1 cellular context compared by ENCODE assay signal in the genomic region with DNA sequence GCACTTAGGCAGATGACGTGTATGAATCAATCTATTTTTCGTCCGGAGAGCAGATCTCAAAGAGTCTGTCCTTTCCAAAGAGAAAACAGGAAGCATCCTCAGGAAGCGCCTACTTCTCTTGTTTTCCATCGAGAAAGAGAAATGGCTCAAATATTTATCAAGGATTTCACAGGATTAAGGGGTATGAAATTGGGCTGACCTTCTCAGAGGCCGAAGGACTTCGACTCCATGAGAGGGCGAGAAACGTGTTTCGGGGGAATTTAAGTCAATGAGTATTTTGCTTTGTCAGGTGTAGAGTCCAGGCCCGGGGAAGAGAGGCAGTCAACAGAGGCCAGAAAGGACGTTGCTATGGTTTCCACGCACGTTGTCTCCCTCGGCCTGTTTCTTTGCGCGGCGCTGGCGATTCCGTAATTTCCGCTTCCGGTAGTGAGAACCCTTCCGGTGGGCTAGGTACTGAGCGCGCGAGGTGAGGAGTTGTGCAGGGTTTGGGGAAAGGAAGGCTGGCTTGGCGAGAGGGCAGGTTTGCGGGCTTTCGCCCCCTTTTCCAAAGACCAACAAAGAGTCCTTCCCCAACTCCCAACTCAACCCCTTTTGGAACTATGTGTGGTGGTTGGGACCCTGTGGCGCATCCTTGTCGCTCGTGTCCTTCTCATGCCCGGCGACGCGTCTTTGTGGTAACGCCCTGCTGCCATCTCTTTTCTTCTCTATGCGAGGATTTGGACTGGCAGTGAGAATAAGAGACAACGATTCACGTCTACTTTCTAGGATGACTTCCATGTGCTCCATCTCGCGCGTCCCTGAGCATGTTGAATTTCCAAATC.
TF ChIP-seq lines count a peak whose summit lies in the region.

A gene (plus strand): TSS at position 429 of the 821 bp plus-strand sequence. CDS start 506 bp downstream, outside the sequence.

TF ChIP-seq in K562, 482 proteins besides CTCF, POLR2A, EP300 and RAD21 (continued from another document and continues in another):
- TF ChIP-seq, protein P1, sequence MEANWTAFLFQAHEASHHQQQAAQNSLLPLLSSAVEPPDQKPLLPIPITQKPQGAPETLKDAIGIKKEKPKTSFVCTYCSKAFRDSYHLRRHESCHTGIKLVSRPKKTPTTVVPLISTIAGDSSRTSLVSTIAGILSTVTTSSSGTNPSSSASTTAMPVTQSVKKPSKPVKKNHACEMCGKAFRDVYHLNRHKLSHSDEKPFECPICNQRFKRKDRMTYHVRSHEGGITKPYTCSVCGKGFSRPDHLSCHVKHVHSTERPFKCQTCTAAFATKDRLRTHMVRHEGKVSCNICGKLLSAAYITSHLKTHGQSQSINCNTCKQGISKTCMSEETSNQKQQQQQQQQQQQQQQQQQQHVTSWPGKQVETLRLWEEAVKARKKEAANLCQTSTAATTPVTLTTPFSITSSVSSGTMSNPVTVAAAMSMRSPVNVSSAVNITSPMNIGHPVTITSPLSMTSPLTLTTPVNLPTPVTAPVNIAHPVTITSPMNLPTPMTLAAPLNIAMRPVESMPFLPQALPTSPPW (CRISPR knock-in tag; IDR thresholded peaks at IDR 0.05): 0 out of 2 replicates have a peak, but pooled peaks have one; percentile 7
- no peak for TF ChIP-seq PPARD (CRISPR knock-in tag; IDR thresholded peaks at IDR 0.05)
- no peak for TF ChIP-seq NCOA6 (IDR thresholded peaks at IDR 0.05)
- no peak for TF ChIP-seq IRF2 (CRISPR knock-in tag; IDR thresholded peaks at IDR 0.05)
- no peak for TF ChIP-seq HOXB6 (CRISPR knock-in tag; IDR thresholded peaks at IDR 0.05; ENCODE audit: borderline replicate concordance)
- peak; percentile 92 for TF ChIP-seq ZNF316 (IDR thresholded peaks at IDR 0.05)
- TF ChIP-seq HLTF (IDR thresholded peaks at IDR 0.05): no peak
- TF ChIP-seq, protein P2, sequence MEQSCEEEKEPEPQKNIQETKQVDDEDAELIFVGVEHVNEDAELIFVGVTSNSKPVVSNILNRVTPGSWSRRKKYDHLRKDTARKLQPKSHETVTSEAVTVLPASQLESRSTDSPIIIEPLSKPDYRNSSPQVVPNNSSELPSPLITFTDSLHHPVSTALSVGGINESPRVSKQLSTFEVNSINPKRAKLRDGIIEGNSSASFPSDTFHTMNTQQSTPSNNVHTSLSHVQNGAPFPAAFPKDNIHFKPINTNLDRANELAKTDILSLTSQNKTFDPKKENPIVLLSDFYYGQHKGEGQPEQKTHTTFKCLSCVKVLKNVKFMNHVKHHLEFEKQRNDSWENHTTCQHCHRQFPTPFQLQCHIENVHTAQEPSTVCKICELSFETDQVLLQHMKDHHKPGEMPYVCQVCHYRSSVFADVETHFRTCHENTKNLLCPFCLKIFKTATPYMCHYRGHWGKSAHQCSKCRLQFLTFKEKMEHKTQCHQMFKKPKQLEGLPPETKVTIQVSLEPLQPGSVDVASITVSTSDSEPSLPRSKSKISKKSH (CRISPR knock-in tag; IDR thresholded peaks at IDR 0.05): no peak
- no peak for TF ChIP-seq PRPF4 (IDR thresholded peaks at IDR 0.05; ENCODE audit: insufficient read depth, low read depth, low read length, poor library complexity, severe bottlenecking)
- TF ChIP-seq FOXA1 (IDR thresholded peaks at IDR 0.05; ENCODE audit: borderline replicate concordance): no peak
- TF ChIP-seq NCOA4 (IDR thresholded peaks at IDR 0.05; ENCODE audit: partially characterized antibody): no peak
- peak; percentile 93 for TF ChIP-seq PHF20 (IDR thresholded peaks at IDR 0.05; ENCODE audit: partially characterized antibody)
- TF ChIP-seq SIX5 (IDR thresholded peaks at IDR 0.05; ENCODE audit: borderline replicate concordance in 1 of 2, insufficient read depth in 1 of 2, low read depth in 1 of 2, low read length in 2 of 2): no peak
- TF ChIP-seq HDAC6 (IDR thresholded peaks at IDR 0.05; ENCODE audit: low read depth, low read length): no peak
- no peak for TF ChIP-seq ZNF561 (CRISPR knock-in tag; conservative IDR thresholded peaks at IDR 0.05)
- TF ChIP-seq ZNF134 (CRISPR knock-in tag; conservative IDR thresholded peaks at IDR 0.05): peak; percentile 72
- TF ChIP-seq MYC (IDR thresholded peaks at IDR 0.05; ENCODE audit: low read depth, low read length): peak; percentile 97
- TF ChIP-seq MYC (CRISPR knock-in tag; IDR thresholded peaks at IDR 0.05; ENCODE audit: borderline replicate concordance, low read depth): peak; percentile 83; the same call in 1 of the 2 replicates
- no peak; the same call in 1 of the 2 replicates for TF ChIP-seq HDAC2 (IDR thresholded peaks at IDR 0.05)
- no peak for TF ChIP-seq NUFIP1 (IDR thresholded peaks at IDR 0.05; ENCODE audit: partially characterized antibody)
- TF ChIP-seq ZKSCAN1 (IDR thresholded peaks at IDR 0.05; ENCODE audit: low read depth, low read length): 0 out of 2 replicates have a peak, but pooled peaks have one; percentile 9
- no peak for TF ChIP-seq NCOR1 (IDR thresholded peaks at IDR 0.05)
- no peak for TF ChIP-seq ZNF436 (CRISPR knock-in tag; IDR thresholded peaks at IDR 0.05)
- no peak; the same call in 1 of the 2 replicates for TF ChIP-seq ZC3H4 (CRISPR knock-in tag; IDR thresholded peaks at IDR 0.05; ENCODE audit: borderline replicate concordance)
- TF ChIP-seq, protein P3, sequence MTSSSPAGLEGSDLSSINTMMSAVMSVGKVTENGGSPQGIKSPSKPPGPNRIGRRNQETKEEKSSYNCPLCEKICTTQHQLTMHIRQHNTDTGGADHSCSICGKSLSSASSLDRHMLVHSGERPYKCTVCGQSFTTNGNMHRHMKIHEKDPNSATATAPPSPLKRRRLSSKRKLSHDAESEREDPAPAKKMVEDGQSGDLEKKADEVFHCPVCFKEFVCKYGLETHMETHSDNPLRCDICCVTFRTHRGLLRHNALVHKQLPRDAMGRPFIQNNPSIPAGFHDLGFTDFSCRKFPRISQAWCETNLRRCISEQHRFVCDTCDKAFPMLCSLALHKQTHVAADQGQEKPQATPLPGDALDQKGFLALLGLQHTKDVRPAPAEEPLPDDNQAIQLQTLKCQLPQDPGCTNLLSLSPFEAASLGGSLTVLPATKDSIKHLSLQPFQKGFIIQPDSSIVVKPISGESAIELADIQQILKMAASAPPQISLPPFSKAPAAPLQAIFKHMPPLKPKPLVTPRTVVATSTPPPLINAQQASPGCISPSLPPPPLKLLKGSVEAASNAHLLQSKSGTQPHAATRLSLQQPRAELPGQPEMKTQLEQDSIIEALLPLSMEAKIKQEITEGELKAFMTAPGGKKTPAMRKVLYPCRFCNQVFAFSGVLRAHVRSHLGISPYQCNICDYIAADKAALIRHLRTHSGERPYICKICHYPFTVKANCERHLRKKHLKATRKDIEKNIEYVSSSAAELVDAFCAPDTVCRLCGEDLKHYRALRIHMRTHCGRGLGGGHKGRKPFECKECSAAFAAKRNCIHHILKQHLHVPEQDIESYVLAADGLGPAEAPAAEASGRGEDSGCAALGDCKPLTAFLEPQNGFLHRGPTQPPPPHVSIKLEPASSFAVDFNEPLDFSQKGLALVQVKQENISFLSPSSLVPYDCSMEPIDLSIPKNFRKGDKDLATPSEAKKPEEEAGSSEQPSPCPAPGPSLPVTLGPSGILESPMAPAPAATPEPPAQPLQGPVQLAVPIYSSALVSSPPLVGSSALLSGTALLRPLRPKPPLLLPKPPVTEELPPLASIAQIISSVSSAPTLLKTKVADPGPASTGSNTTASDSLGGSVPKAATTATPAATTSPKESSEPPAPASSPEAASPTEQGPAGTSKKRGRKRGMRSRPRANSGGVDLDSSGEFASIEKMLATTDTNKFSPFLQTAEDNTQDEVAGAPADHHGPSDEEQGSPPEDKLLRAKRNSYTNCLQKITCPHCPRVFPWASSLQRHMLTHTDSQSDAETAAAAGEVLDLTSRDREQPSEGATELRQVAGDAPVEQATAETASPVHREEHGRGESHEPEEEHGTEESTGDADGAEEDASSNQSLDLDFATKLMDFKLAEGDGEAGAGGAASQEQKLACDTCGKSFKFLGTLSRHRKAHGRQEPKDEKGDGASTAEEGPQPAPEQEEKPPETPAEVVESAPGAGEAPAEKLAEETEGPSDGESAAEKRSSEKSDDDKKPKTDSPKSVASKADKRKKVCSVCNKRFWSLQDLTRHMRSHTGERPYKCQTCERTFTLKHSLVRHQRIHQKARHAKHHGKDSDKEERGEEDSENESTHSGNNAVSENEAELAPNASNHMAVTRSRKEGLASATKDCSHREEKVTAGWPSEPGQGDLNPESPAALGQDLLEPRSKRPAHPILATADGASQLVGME (CRISPR knock-in tag; IDR thresholded peaks at IDR 0.05): no peak
- TF ChIP-seq NFIX (CRISPR knock-in tag; IDR thresholded peaks at IDR 0.05; ENCODE audit: low read depth): no peak
- no peak for TF ChIP-seq RBM25 (IDR thresholded peaks at IDR 0.05; ENCODE audit: low read depth, low read length, severe bottlenecking)
- 0 out of 2 replicates have a peak, but pooled peaks have one; percentile 81 for TF ChIP-seq ZBED1 (IDR thresholded peaks at IDR 0.05)
- TF ChIP-seq, protein P4, sequence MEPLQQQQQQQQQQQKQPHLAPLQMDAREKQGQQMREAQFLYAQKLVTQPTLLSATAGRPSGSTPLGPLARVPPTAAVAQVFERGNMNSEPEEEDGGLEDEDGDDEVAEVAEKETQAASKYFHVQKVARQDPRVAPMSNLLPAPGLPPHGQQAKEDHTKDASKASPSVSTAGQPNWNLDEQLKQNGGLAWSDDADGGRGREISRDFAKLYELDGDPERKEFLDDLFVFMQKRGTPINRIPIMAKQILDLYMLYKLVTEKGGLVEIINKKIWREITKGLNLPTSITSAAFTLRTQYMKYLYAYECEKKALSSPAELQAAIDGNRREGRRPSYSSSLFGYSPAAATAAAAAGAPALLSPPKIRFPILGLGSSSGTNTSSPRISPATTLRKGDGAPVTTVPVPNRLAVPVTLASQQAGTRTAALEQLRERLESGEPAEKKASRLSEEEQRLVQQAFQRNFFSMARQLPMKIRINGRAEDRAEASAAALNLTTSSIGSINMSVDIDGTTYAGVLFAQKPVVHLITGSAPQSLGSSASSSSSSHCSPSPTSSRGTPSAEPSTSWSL (CRISPR knock-in tag; IDR thresholded peaks at IDR 0.05; ENCODE audit: borderline replicate concordance): no peak
- TF ChIP-seq BHLHE40 (IDR thresholded peaks at IDR 0.05; ENCODE audit: low read length): peak; percentile 47
- TF ChIP-seq TAF15 (IDR thresholded peaks at IDR 0.05; ENCODE audit: low read depth, low read length): no peak
- TF ChIP-seq MCM5 (IDR thresholded peaks at IDR 0.05; ENCODE audit: low read depth): no peak
- no peak for TF ChIP-seq PURB (CRISPR knock-in tag; IDR thresholded peaks at IDR 0.05; ENCODE audit: low read depth)
- TF ChIP-seq ZNF551 (CRISPR knock-in tag; IDR thresholded peaks at IDR 0.05): no peak
- TF ChIP-seq SOX6 (IDR thresholded peaks at IDR 0.05): no peak
- peak; percentile 24 for TF ChIP-seq NEUROD1 (IDR thresholded peaks at IDR 0.05; ENCODE audit: borderline replicate concordance, low read depth, low read length, partially characterized antibody)
- TF ChIP-seq BRD4 (IDR thresholded peaks at IDR 0.05): no peak
- TF ChIP-seq CREB1 (IDR thresholded peaks at IDR 0.05): peak; percentile 96
- TF ChIP-seq CREB1 (CRISPR knock-in tag; IDR thresholded peaks at IDR 0.05): peak; percentile 89
- TF ChIP-seq HMGN3 (IDR thresholded peaks at IDR 0.05; ENCODE audit: borderline replicate concordance, extremely low read depth, insufficient read length, low read depth, low read length): no peak
- no peak for TF ChIP-seq ZNF146 (CRISPR knock-in tag; IDR thresholded peaks at IDR 0.05; ENCODE audit: unreplicated experiment)
- TF ChIP-seq, protein P5, sequence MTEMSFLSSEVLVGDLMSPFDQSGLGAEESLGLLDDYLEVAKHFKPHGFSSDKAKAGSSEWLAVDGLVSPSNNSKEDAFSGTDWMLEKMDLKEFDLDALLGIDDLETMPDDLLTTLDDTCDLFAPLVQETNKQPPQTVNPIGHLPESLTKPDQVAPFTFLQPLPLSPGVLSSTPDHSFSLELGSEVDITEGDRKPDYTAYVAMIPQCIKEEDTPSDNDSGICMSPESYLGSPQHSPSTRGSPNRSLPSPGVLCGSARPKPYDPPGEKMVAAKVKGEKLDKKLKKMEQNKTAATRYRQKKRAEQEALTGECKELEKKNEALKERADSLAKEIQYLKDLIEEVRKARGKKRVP (CRISPR knock-in tag; IDR thresholded peaks at IDR 0.05): no peak
- TF ChIP-seq ZNF507 (tag; conservative IDR thresholded peaks at IDR 0.05): no peak
- no peak for TF ChIP-seq DMBX1 (CRISPR knock-in tag; IDR thresholded peaks at IDR 0.05; ENCODE audit: borderline replicate concordance)
- no peak for TF ChIP-seq NCOA1 (IDR thresholded peaks at IDR 0.05; ENCODE audit: low read depth)
- TF ChIP-seq GTF2A2 (tag; IDR thresholded peaks at IDR 0.05): no peak
- TF ChIP-seq, protein P6, sequence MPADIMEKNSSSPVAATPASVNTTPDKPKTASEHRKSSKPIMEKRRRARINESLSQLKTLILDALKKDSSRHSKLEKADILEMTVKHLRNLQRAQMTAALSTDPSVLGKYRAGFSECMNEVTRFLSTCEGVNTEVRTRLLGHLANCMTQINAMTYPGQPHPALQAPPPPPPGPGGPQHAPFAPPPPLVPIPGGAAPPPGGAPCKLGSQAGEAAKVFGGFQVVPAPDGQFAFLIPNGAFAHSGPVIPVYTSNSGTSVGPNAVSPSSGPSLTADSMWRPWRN (IDR thresholded peaks at IDR 0.05; ENCODE audit: low read depth): no peak
- no peak for TF ChIP-seq CHCHD3 (CRISPR knock-in tag; IDR thresholded peaks at IDR 0.05)
- no peak for TF ChIP-seq PTBP1 (IDR thresholded peaks at IDR 0.05; ENCODE audit: low read depth, low read length)
- TF ChIP-seq, protein P7, sequence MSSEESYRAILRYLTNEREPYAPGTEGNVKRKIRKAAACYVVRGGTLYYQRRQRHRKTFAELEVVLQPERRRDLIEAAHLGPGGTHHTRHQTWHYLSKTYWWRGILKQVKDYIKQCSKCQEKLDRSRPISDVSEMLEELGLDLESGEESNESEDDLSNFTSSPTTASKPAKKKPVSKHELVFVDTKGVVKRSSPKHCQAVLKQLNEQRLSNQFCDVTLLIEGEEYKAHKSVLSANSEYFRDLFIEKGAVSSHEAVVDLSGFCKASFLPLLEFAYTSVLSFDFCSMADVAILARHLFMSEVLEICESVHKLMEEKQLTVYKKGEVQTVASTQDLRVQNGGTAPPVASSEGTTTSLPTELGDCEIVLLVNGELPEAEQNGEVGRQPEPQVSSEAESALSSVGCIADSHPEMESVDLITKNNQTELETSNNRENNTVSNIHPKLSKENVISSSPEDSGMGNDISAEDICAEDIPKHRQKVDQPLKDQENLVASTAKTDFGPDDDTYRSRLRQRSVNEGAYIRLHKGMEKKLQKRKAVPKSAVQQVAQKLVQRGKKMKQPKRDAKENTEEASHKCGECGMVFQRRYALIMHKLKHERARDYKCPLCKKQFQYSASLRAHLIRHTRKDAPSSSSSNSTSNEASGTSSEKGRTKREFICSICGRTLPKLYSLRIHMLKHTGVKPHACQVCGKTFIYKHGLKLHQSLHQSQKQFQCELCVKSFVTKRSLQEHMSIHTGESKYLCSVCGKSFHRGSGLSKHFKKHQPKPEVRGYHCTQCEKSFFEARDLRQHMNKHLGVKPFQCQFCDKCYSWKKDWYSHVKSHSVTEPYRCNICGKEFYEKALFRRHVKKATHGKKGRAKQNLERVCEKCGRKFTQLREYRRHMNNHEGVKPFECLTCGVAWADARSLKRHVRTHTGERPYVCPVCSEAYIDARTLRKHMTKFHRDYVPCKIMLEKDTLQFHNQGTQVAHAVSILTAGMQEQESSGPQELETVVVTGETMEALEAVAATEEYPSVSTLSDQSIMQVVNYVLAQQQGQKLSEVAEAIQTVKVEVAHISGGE (CRISPR knock-in tag; IDR thresholded peaks at IDR 0.05): peak; percentile 53 to 89 (median 69); a peak in 3 of 6 replicates
- TF ChIP-seq ZC3H8 (IDR thresholded peaks at IDR 0.05): no peak
- no peak for TF ChIP-seq ARHGAP35 (IDR thresholded peaks at IDR 0.05; ENCODE audit: partially characterized antibody)
- TF ChIP-seq SMARCE1 (IDR thresholded peaks at IDR 0.05): no peak
- no peak for TF ChIP-seq HNRNPUL1 (IDR thresholded peaks at IDR 0.05; ENCODE audit: low read length)
- TF ChIP-seq PHTF2 (CRISPR knock-in tag; IDR thresholded peaks at IDR 0.05): no peak
- TF ChIP-seq FOXK2 (conservative IDR thresholded peaks at IDR 0.05 in 1 of 2, IDR thresholded peaks at IDR 0.05 in 1 of 2; ENCODE audit: low read depth in 2 of 2): peak; percentile 97 to 99
